ENCODE assay signal across 10 cellular contexts in genomic region chrX:101904996-101905395, GRCh38. TPM values are rescaled to one million over a fixed set of nuclear protein-coding genes. Genes with fewer than 3 reads are reported as not detected.
"Had no signal": no experiment of that assay in that cellular context is flagged by ENCODE, and none has a peak within 500 bp of the region (broad histone marks: within the 10 kb centered on the region; RNA-seq: fewer than 3 reads in every experiment).

No MANE protein-coding gene starts in this region.

- H3K4me1 ChIP-seq: HAP-1 had no signal

- DNase-seq: GM23248, GOT3, H7, HFFc6, KBM-7 had no signal

- H3K36me3 ChIP-seq: HAP-1 had no signal

- H3K9ac ChIP-seq: GM23248, KMS-11 had no signal

- H3K4me3 ChIP-seq: GM23248, HAP-1 had no signal

- H3K4me2 ChIP-seq: KMS-11 had no signal

- H3K9me3 ChIP-seq: HAP-1 had no signal

- ATAC-seq: HCT116, HepG2 had no signal

- H3K27ac ChIP-seq: GM23248, HL-60, KMS-11 had no signal

- H2AFZ ChIP-seq: GM23248 had no signal

RNA-seq across cellular contexts. Expression of gene ZMAT1, which starts 26.8 kb away (rescaled TPM):
- total RNA-seq: GM23248 had no signal
